Comparison of ENCODE assay signal across 15 cellular contexts in genomic region chr20:20206788-20207187, GRCh38.
A peak's percentile ranks its signal among the peaks of the same experiment; 100 is the strongest.
DNase-seq lines count a peak whose midpoint lies in the region; ATAC-seq, FAIRE-seq and TF ChIP-seq lines count a peak whose summit lies in the region.
"Had no signal": no experiment of that assay in that cellular context is flagged by ENCODE, and none has a peak within 500 bp of the region (broad histone marks: within the 10 kb centered on the region; RNA-seq: fewer than 3 reads in every experiment).

No MANE protein-coding gene starts in this region.

- H3K79me1 ChIP-seq in trophoblast cell (ENCODE audit: low read length), result no peaks in the 10 kb centered on the region

- in situ Hi-C loops in HepG2 (cut with HindIII; ENCODE audit: extremely low pct_ligation_motif_present, low pct_unique_long_range_greater_than_20kb), result no loop called here

- H4K91ac ChIP-seq in trophoblast cell (ENCODE audit: low read depth, low read length), result no peak overlapping the region

- WGBS in HepG2 (ENCODE audit: low lambda C conversion rate), result 3% methylated on average over 1 of the region's 1 CpG
- 85 to 92% methylated on average over 1 of the region's 1 CpG for WGBS in heart right ventricle, 2 donors
- no CpG with 5 or more reads among the region's 1 CpG for WGBS in trophoblast cell (ENCODE audit: extremely low coverage, insufficient coverage, insufficient read length)

- H3K4me1 Mint-ChIP-seq in astrocyte (ENCODE audit: low read depth, unreplicated experiment), result peaks cover 16% of the 10 kb centered on the region

- H4K20me1 ChIP-seq in astrocyte (ENCODE audit: insufficient read depth, low read length) (no peaks in the 10 kb centered on the region), HepG2 (ENCODE audit: insufficient read depth, low read length) (no peaks in the 10 kb centered on the region)

- FAIRE-seq in astrocyte (lab: Jason Lieb, UNC) (no peak), HepG2 (lab: Jason Lieb, UNC) (no peak)

- H3K27me3 ChIP-seq in astrocyte (ENCODE audit: insufficient read depth, low read length) (no peaks in the 10 kb centered on the region), HepG2 (ENCODE audit: control insufficient read depth in 1 of 2, insufficient read depth in 2 of 2, low read length in 2 of 2) (peaks cover 0 to 19% of the 10 kb centered on the region in 2 experiments; a peak in 2 of 5 replicates), heart right ventricle (peaks cover 0 to 5% (median 0%) of the 10 kb centered on the region in 7 donors), trophoblast cell (ENCODE audit: insufficient read depth, low read length) (no peaks in the 10 kb centered on the region)
- H3K27me3 ChIP-seq: BE2C, tibial artery had no signal

- H3K27ac ChIP-seq in astrocyte (ENCODE audit: low read depth, low read length), result no peak overlapping the region
- H3K27ac ChIP-seq in HepG2 (ENCODE audit: extremely low read length, insufficient read depth, low read length), result no peak overlapping the region
- no peak overlapping the region for H3K27ac ChIP-seq in heart right ventricle
- H3K27ac ChIP-seq in trophoblast cell (ENCODE audit: low read depth, low read length), result no peak overlapping the region
- H3K27ac ChIP-seq: tibial artery had no signal

- H3K36me3 ChIP-seq in astrocyte (ENCODE audit: insufficient read depth, low read length) (no peaks in the 10 kb centered on the region), HepG2 (replicated peaks in 1 of 2; ENCODE audit: control insufficient read depth in 1 of 2, insufficient read depth in 2 of 2, low read length in 2 of 2) (no peaks in the 10 kb centered on the region), heart right ventricle (no peaks in the 10 kb centered on the region), trophoblast cell (ENCODE audit: control insufficient read depth in 1 of 2, insufficient read depth in 2 of 2, low read length in 2 of 2) (no peaks in the 10 kb centered on the region)
- H3K36me3 ChIP-seq: BE2C, tibial artery had no signal

- no peak overlapping the region for H2BK5ac ChIP-seq in trophoblast cell (ENCODE audit: low read depth, low read length, poor library complexity)

- H3K4me2 ChIP-seq in astrocyte (ENCODE audit: low read length) (no peak overlapping the region), HepG2 (ENCODE audit: low read depth, low read length) (no peak overlapping the region), trophoblast cell (ENCODE audit: low read length) (no peak overlapping the region)

- POLR2A ChIA-PET in HepG2 (lab: Yijun Ruan, JAX), result no interaction called here

- H3K4me3 Mint-ChIP-seq in astrocyte (ENCODE audit: unreplicated experiment), result no peak overlapping the region
- H3K4me3 Mint-ChIP-seq: activated CD8-positive, alpha-beta T cell treated with anti-CD3 and anti-CD28 coated beads, Interleukin-2, amount 10 ng/mL, durations not matched to agents 7 days and 5 days; T-helper 2 cell treated with Interferon-gamma antibody and Interleukin-4, amounts not matched to agents 5 μg/mL and 100 μg/mL, for 36 hours had no signal

- no peak overlapping the region for H3K18ac ChIP-seq in trophoblast cell (ENCODE audit: low read length)

- intact Hi-C loops in HepG2 (cut with micrococcal nuclease; ENCODE audit: unreplicated experiment), result no loop called here
- intact Hi-C loops in heart right ventricle (cut with DNase I), result no loop called here

- H2BK12ac ChIP-seq in trophoblast cell (ENCODE audit: low read length), result no peak overlapping the region

- peak; percentile 62 for ATAC-seq in GM18858 (IDR thresholded peaks at IDR 0.05; ENCODE audit: unreplicated experiment)
- ATAC-seq in GM21390 (IDR thresholded peaks at IDR 0.05; ENCODE audit: unreplicated experiment), result peak; percentile 78
- peak; percentile 49 for ATAC-seq in HG03045 (IDR thresholded peaks at IDR 0.05; ENCODE audit: unreplicated experiment)
- no peak for ATAC-seq in HepG2
- ATAC-seq in heart right ventricle, result no peak
- ATAC-seq: activated CD8-positive, alpha-beta T cell treated with anti-CD3 and anti-CD28 coated beads, Interleukin-2, amount 10 ng/mL, durations not matched to agents 7 days and 5 days; activated naive CD4-positive, alpha-beta T cell treated with anti-CD3 and anti-CD28 coated beads, Interleukin-2, amount 50 U/mL, for 72 hours; Panc1; sciatic nerve had no signal

- H3K9me3 ChIP-seq in astrocyte (ENCODE audit: insufficient read depth, low read depth, low read length) (no peaks in the 10 kb centered on the region), HepG2 (ENCODE audit: low read length) (no peaks in the 10 kb centered on the region), heart right ventricle (no peaks in the 10 kb centered on the region), trophoblast cell (ENCODE audit: insufficient read depth, low read depth, low read length) (no peaks in the 10 kb centered on the region)
- H3K9me3 ChIP-seq: BE2C, tibial artery had no signal

- H3K36me3 Mint-ChIP-seq in astrocyte (ENCODE audit: low read depth, unreplicated experiment), result no peaks in the 10 kb centered on the region
- H3K36me3 Mint-ChIP-seq: activated naive CD4-positive, alpha-beta T cell treated with anti-CD3 and anti-CD28 coated beads, Interleukin-2, amount 50 U/mL, for 72 hours had no signal

- no peak overlapping the region for H3K23ac ChIP-seq in trophoblast cell (ENCODE audit: low read length)

- no peak for TF ChIP-seq EP300 in HepG2 (IDR thresholded peaks at IDR 0.05; ENCODE audit: low read depth in 2 of 2, low read length in 2 of 2)
- TF ChIP-seq EP300 in HepG2 (CRISPR knock-in tag; IDR thresholded peaks at IDR 0.05; ENCODE audit: borderline replicate concordance), result no peak

- H3K9ac ChIP-seq in astrocyte (ENCODE audit: low read length), result no peak overlapping the region
- H3K9ac ChIP-seq in HepG2 (ENCODE audit: insufficient read depth, low read depth, low read length), result no peak overlapping the region
- no peak overlapping the region for H3K9ac ChIP-seq in trophoblast cell (ENCODE audit: low read length)

- no peak overlapping the region for H4K8ac ChIP-seq in trophoblast cell (ENCODE audit: low read depth, low read length)

- H3K9me3 Mint-ChIP-seq in astrocyte (ENCODE audit: unreplicated experiment), result no peaks in the 10 kb centered on the region
- H3K9me3 Mint-ChIP-seq: activated naive CD4-positive, alpha-beta T cell treated with anti-CD3 and anti-CD28 coated beads, Interleukin-2, amount 50 U/mL, for 72 hours; T-helper 2 cell treated with Interferon-gamma antibody and Interleukin-4, amounts not matched to agents 5 μg/mL and 100 μg/mL, for 36 hours had no signal

- no peak overlapping the region for H3K14ac ChIP-seq in trophoblast cell (ENCODE audit: low read length)

- H2AK5ac ChIP-seq in trophoblast cell (ENCODE audit: low read length), result no peak overlapping the region

- no peak overlapping the region for H3K4me3 ChIP-seq in astrocyte (ENCODE audit: insufficient read depth, low read depth, low read length)
- no peak overlapping the region for H3K4me3 ChIP-seq in HepG2 (replicated peaks in 1 of 3; ENCODE audit: insufficient read depth in 1 of 3, low read depth in 2 of 3, low read length in 3 of 3)
- H3K4me3 ChIP-seq in heart right ventricle, result no peak overlapping the region
- H3K4me3 ChIP-seq in trophoblast cell (ENCODE audit: low read depth, low read length), result no peak overlapping the region
- H3K4me3 ChIP-seq: tibial artery had no signal

- DNase-seq in astrocyte (ENCODE audit: low read depth) (no peak), HepG2 (ENCODE audit: low spot score) (no peak), CD1c-positive myeloid dendritic cell (ENCODE audit: extremely low spot score) (no peak), heart right ventricle (no peak), trophoblast cell (no peak)
- DNase-seq: activated CD8-positive, alpha-beta T cell treated with anti-CD3 and anti-CD28 coated beads, Interleukin-2, amount 10 ng/mL, durations not matched to agents 7 days and 5 days; tibial artery had no signal

- H2AFZ ChIP-seq in astrocyte (ENCODE audit: low read depth, low read length), result no peak overlapping the region
- no peak overlapping the region for H2AFZ ChIP-seq in HepG2 (ENCODE audit: low read length)
- H2AFZ ChIP-seq in trophoblast cell (ENCODE audit: insufficient read depth, low read length, poor library complexity), result no peak overlapping the region

- TF ChIP-seq CTCF in astrocyte (IDR thresholded peaks at IDR 0.05; ENCODE audit: insufficient read depth, low read depth, low read length), result no peak
- no peak for TF ChIP-seq CTCF in HepG2 (CRISPR knock-in tag; IDR thresholded peaks at IDR 0.05)
- TF ChIP-seq CTCF in heart right ventricle (IDR thresholded peaks at IDR 0.05), result no peak

- no peaks in the 10 kb centered on the region for H3K27me3 Mint-ChIP-seq in astrocyte (ENCODE audit: low read depth, unreplicated experiment)

- TF ChIP-seq RAD21 in HepG2 (CRISPR knock-in tag; IDR thresholded peaks at IDR 0.05), result no peak

- H3K4ac ChIP-seq in trophoblast cell (ENCODE audit: low read depth, low read length), result no peak overlapping the region

- TF ChIP-seq POLR2A in HepG2 (IDR thresholded peaks at IDR 0.05; ENCODE audit: insufficient read depth in 1 of 2, low read depth in 2 of 2, low read length in 2 of 2), result no peak

- BruUV-seq in HepG2 (replicated peaks; lab: Mats Ljungman, UMichigan), result no TSS peak

- CTCF ChIA-PET in HepG2 (lab: Yijun Ruan, JAX; ENCODE audit: low intra/inter-chr PET ratio, low total read pairs), result no interaction called here

- no peaks in the 10 kb centered on the region for H3K4me1 ChIP-seq in astrocyte (ENCODE audit: insufficient read depth, low read length)
- H3K4me1 ChIP-seq in HepG2 (ENCODE audit: insufficient read depth, low read length), result no peaks in the 10 kb centered on the region
- H3K4me1 ChIP-seq in heart right ventricle, result peaks cover 0 to 13% (median 4%) of the 10 kb centered on the region in 9 donors
- peaks cover 0 to 3% of the 10 kb centered on the region in 2 experiments for H3K4me1 ChIP-seq in trophoblast cell (ENCODE audit: control insufficient read depth in 1 of 2, insufficient read depth in 2 of 2, low read length in 2 of 2)

- H3K79me2 ChIP-seq in astrocyte (ENCODE audit: insufficient read depth, low read length), result no peaks in the 10 kb centered on the region
- H3K79me2 ChIP-seq in HepG2 (ENCODE audit: insufficient read depth, low read length), result no peaks in the 10 kb centered on the region
- H3K79me2 ChIP-seq in trophoblast cell (ENCODE audit: control insufficient read depth, insufficient read depth, low read length, poor library complexity), result no peaks in the 10 kb centered on the region

- H2BK120ac ChIP-seq in trophoblast cell (ENCODE audit: insufficient read depth, low read length, poor library complexity), result no peak overlapping the region

- H4K12ac ChIP-seq in trophoblast cell (ENCODE audit: low read depth, low read length), result no peak overlapping the region

- peak overlapping the region; percentile 34 for H3K27ac Mint-ChIP-seq in astrocyte (ENCODE audit: unreplicated experiment)
- H3K27ac Mint-ChIP-seq: activated CD8-positive, alpha-beta T cell treated with anti-CD3 and anti-CD28 coated beads, Interleukin-2, amount 10 ng/mL, durations not matched to agents 7 days and 5 days; activated naive CD4-positive, alpha-beta T cell treated with anti-CD3 and anti-CD28 coated beads, Interleukin-2, amount 50 U/mL, for 72 hours; T-helper 2 cell treated with Interferon-gamma antibody and Interleukin-4, amounts not matched to agents 5 μg/mL and 100 μg/mL, for 36 hours had no signal

Comparison
In these comparisons a context has a peak if more than half of its experiments do, and no peak if none do; other contexts are left out.
1. ATAC-seq: peak in GM18858 (single experiment), GM21390 (single experiment) and HG03045 (single experiment); none in HepG2 (single experiment) and heart right ventricle (0 of 8).